9 cellular contexts compared by ENCODE assay signal in genomic region chr5:172115541-172115982, GRCh38.
A peak's percentile ranks its signal among the peaks of the same experiment; 100 is the strongest.
DNase-seq lines count a peak whose midpoint lies in the region; ATAC-seq and TF ChIP-seq lines count a peak whose summit lies in the region.
"Had no signal": no experiment of that assay in that cellular context is flagged by ENCODE, and none has a peak within 500 bp of the region (broad histone marks: within the 10 kb centered on the region; RNA-seq: fewer than 3 reads in every experiment).

No MANE protein-coding gene starts in this region.

- no peak overlapping the region for H3K14ac ChIP-seq in mesenchymal stem cell (ENCODE audit: low read length in 2 of 2)

- CTCF ChIA-PET in activated B cell treated with CpG ODN at 0.5 μM for 24 hours (lab: Charles Lee): interaction anchor here (1.2 kb wide), 1 partner anchor 10 kb away, joined by 3 read pairs; no protein-coding TSS in a partner anchor

- peak in 2 of 3 donors; percentile 28 to 55 for DNase-seq in CD4-positive, CD25-positive, alpha-beta regulatory T cell
- DNase-seq in HL-60 (ENCODE audit: low read depth in 1 of 2, low spot score in 1 of 2) (peak in 1 of 2 experiments; percentile 87), activated B cell treated with CpG ODN at 0.5 μM for 24 hours (no peak), mesenchymal stem cell (no peak), lower leg skin (ENCODE audit: low spot score in 2 of 2) (no peak), NCI-H1930 (lab: John Stamatoyannopoulos, UW) (no peak)

- ATAC-seq in CD4-positive, CD25-positive, alpha-beta regulatory T cell (ENCODE audit: low read depth in 2 of 2): no peak
- ATAC-seq in activated B cell treated with CpG ODN at 0.5 μM for 24 hours (ENCODE audit: low read depth) (no peak), HG03354 (IDR thresholded peaks at IDR 0.05; ENCODE audit: poor library complexity, severe bottlenecking, unreplicated experiment) (no peak), HG02759 (IDR thresholded peaks at IDR 0.05; ENCODE audit: unreplicated experiment) (no peak)

- H3K4ac ChIP-seq in mesenchymal stem cell (ENCODE audit: low read depth in 1 of 2, low read length in 2 of 2): no peak overlapping the region

- WGBS in mesenchymal stem cell: 98% methylated on average over 4 of the region's 4 CpGs
- 87 to 93% methylated on average over 4 of the region's 4 CpGs for WGBS in lower leg skin, 2 donors

- H3K36me3 Mint-ChIP-seq in CD4-positive, CD25-positive, alpha-beta regulatory T cell: peaks cover 32% of the 10 kb centered on the region
- peaks cover 55% of the 10 kb centered on the region for H3K36me3 Mint-ChIP-seq in activated B cell treated with CpG ODN at 0.5 μM for 24 hours (ENCODE audit: low read depth)

- no peaks in the 10 kb centered on the region for H3K27me3 ChIP-seq in CD4-positive, CD25-positive, alpha-beta regulatory T cell (ENCODE audit: control insufficient read depth, insufficient read depth, low read length)
- no peaks in the 10 kb centered on the region for H3K27me3 ChIP-seq in HL-60 (ENCODE audit: insufficient read depth, poor library complexity, severe bottlenecking)
- no peaks in the 10 kb centered on the region for H3K27me3 ChIP-seq in mesenchymal stem cell (ENCODE audit: control insufficient read depth in 1 of 2, insufficient read depth in 1 of 2, low read length in 2 of 2)
- H3K27me3 ChIP-seq: vagina had no signal

- intact Hi-C loops in activated B cell treated with CpG ODN at 0.5 μM for 24 hours (cut with micrococcal nuclease) (loop anchor here (1.0 to 2.0 kb wide), 3 partner anchors 17 to 650 kb away; no protein-coding TSS in a partner anchor), lower leg skin (cut with DNase I; ENCODE audit: low total_unique reads) (no loop called here)

- H3K4me1 Mint-ChIP-seq in CD4-positive, CD25-positive, alpha-beta regulatory T cell: peaks cover 34 to 89% (median 58%) of the 10 kb centered on the region in 4 donors
- H3K4me1 Mint-ChIP-seq in activated B cell treated with CpG ODN at 0.5 μM for 24 hours: peaks cover 63% of the 10 kb centered on the region

- H3K9me3 ChIP-seq in CD4-positive, CD25-positive, alpha-beta regulatory T cell (ENCODE audit: control insufficient read depth in 2 of 2, low read length in 2 of 2): no peaks in the 10 kb centered on the region
- no peaks in the 10 kb centered on the region for H3K9me3 ChIP-seq in mesenchymal stem cell (ENCODE audit: control insufficient read depth, low read length)
- H3K9me3 ChIP-seq: vagina had no signal

- POLR2A ChIA-PET in activated B cell treated with CpG ODN at 0.5 μM for 24 hours (lab: Charles Lee): interaction anchor here (0.6 to 3.2 kb wide), 4 partner anchors 14 to 71 kb away, joined by 4 to 49 read pairs (median 26); partner anchors contain the start of gene STK10

- H2AFZ ChIP-seq in mesenchymal stem cell (ENCODE audit: low read depth, low read length): no peak overlapping the region

- no peak overlapping the region for H3K4me2 ChIP-seq in mesenchymal stem cell (ENCODE audit: low read length, poor library complexity, severe bottlenecking)

- peaks cover 7% of the 10 kb centered on the region for H3K27me3 Mint-ChIP-seq in CD4-positive, CD25-positive, alpha-beta regulatory T cell
- H3K27me3 Mint-ChIP-seq in activated B cell treated with CpG ODN at 0.5 μM for 24 hours: no peaks in the 10 kb centered on the region

- H2BK12ac ChIP-seq in mesenchymal stem cell (ENCODE audit: low read length in 2 of 2): no peak overlapping the region

- TF ChIP-seq CTCF in HL-60 (IDR thresholded peaks at IDR 0.05; ENCODE audit: insufficient read depth, low read length): no peak
- no peak for TF ChIP-seq CTCF in activated B cell treated with CpG ODN at 0.5 μM for 24 hours (IDR thresholded peaks at IDR 0.05)
- TF ChIP-seq CTCF in lower leg skin (IDR thresholded peaks at IDR 0.05): no peak

- H3K4me3 Mint-ChIP-seq in CD4-positive, CD25-positive, alpha-beta regulatory T cell: peak overlapping the region; percentile 12 to 97 (median 84)
- peak overlapping the region; percentile 80 for H3K4me3 Mint-ChIP-seq in activated B cell treated with CpG ODN at 0.5 μM for 24 hours

- H2AK5ac ChIP-seq in mesenchymal stem cell (ENCODE audit: low read length, severe bottlenecking): peak overlapping the region; percentile 15

- peak overlapping the region; percentile 93 to 100 (median 95) for H3K27ac Mint-ChIP-seq in CD4-positive, CD25-positive, alpha-beta regulatory T cell
- peak overlapping the region; percentile 95 for H3K27ac Mint-ChIP-seq in activated B cell treated with CpG ODN at 0.5 μM for 24 hours

- H3K79me1 ChIP-seq in mesenchymal stem cell (replicated peaks; ENCODE audit: low read length, poor library complexity, severe bottlenecking): peaks cover 27% of the 10 kb centered on the region

- peaks cover 70% of the 10 kb centered on the region for H3K4me1 ChIP-seq in CD4-positive, CD25-positive, alpha-beta regulatory T cell (ENCODE audit: control insufficient read depth, insufficient read depth, low read length, poor library complexity, severe bottlenecking)
- H3K4me1 ChIP-seq in mesenchymal stem cell (ENCODE audit: control insufficient read depth, insufficient read depth, low read depth, low read length): peaks cover 18% of the 10 kb centered on the region

- peak overlapping the region; percentile 55 for H3K4me3 ChIP-seq in CD4-positive, CD25-positive, alpha-beta regulatory T cell (ENCODE audit: low read depth, low read length)
- H3K4me3 ChIP-seq in HL-60 (replicated peaks; ENCODE audit: insufficient read depth, low read length) (peak overlapping the region; percentile 22), mesenchymal stem cell (ENCODE audit: insufficient read depth in 1 of 2, low read depth in 1 of 2, low read length in 2 of 2) (no peak overlapping the region), lower leg skin (ENCODE audit: low read depth, poor library complexity, severe bottlenecking) (no peak overlapping the region)
- H3K4me3 ChIP-seq: vagina had no signal

- H3K36me3 ChIP-seq in CD4-positive, CD25-positive, alpha-beta regulatory T cell (ENCODE audit: control insufficient read depth, insufficient read depth, low read length): peaks cover 27% of the 10 kb centered on the region
- peaks cover 33 to 36% of the 10 kb centered on the region in 2 experiments for H3K36me3 ChIP-seq in mesenchymal stem cell (ENCODE audit: control insufficient read depth in 1 of 2, insufficient read depth in 2 of 2, low read depth in 1 of 2, low read length in 2 of 2)
- H3K36me3 ChIP-seq: vagina had no signal

- no peak overlapping the region for H3K23ac ChIP-seq in mesenchymal stem cell (ENCODE audit: low read length in 2 of 2)

- H3K18ac ChIP-seq in mesenchymal stem cell (ENCODE audit: low read depth in 1 of 2, low read length in 2 of 2): no peak overlapping the region

- no peak for TF ChIP-seq POLR2A in lower leg skin (IDR thresholded peaks at IDR 0.05)

- H2BK5ac ChIP-seq in mesenchymal stem cell (ENCODE audit: low read depth, low read length, poor library complexity, severe bottlenecking): no peak overlapping the region

- peak overlapping the region; percentile 87 for H3K27ac ChIP-seq in CD4-positive, CD25-positive, alpha-beta regulatory T cell (ENCODE audit: insufficient read depth, low read length, poor library complexity, severe bottlenecking)
- H3K27ac ChIP-seq in HL-60 (replicated peaks): peak overlapping the region; percentile 91
- H3K27ac ChIP-seq in mesenchymal stem cell (ENCODE audit: low read length, poor library complexity, severe bottlenecking): no peak overlapping the region
- H3K27ac ChIP-seq: vagina had no signal

- no peak overlapping the region for H4K91ac ChIP-seq in mesenchymal stem cell (ENCODE audit: low read length)

- no peak overlapping the region for H2BK120ac ChIP-seq in mesenchymal stem cell (ENCODE audit: low read depth, low read length)

- H2BK15ac ChIP-seq in mesenchymal stem cell (ENCODE audit: low read depth, poor library complexity, severe bottlenecking): no peak overlapping the region

- no peak overlapping the region for H4K8ac ChIP-seq in mesenchymal stem cell (ENCODE audit: low read length)

- peaks cover 0 to 2% (median 0%) of the 10 kb centered on the region in 7 donors for H3K9me3 Mint-ChIP-seq in CD4-positive, CD25-positive, alpha-beta regulatory T cell
- peaks cover 3% of the 10 kb centered on the region for H3K9me3 Mint-ChIP-seq in activated B cell treated with CpG ODN at 0.5 μM for 24 hours

- no peak overlapping the region for H3K9ac ChIP-seq in mesenchymal stem cell (ENCODE audit: low read length)

Comparison
In these comparisons a context has a peak if more than half of its experiments do, and no peak if none do; other contexts are left out.
1. DNase-seq: peak in CD4-positive, CD25-positive, alpha-beta regulatory T cell (2 of 3); none in activated B cell treated with CpG ODN at 0.5 μM for 24 hours (single experiment), mesenchymal stem cell (single experiment), lower leg skin (0 of 2) and NCI-H1930 (0 of 2).
2. H3K4me3 ChIP-seq: peak in CD4-positive, CD25-positive, alpha-beta regulatory T cell (single experiment) and HL-60 (single experiment); none in mesenchymal stem cell (0 of 2) and lower leg skin (single experiment).